ENCODE assay signal across 8 cellular contexts in the genomic region with DNA sequence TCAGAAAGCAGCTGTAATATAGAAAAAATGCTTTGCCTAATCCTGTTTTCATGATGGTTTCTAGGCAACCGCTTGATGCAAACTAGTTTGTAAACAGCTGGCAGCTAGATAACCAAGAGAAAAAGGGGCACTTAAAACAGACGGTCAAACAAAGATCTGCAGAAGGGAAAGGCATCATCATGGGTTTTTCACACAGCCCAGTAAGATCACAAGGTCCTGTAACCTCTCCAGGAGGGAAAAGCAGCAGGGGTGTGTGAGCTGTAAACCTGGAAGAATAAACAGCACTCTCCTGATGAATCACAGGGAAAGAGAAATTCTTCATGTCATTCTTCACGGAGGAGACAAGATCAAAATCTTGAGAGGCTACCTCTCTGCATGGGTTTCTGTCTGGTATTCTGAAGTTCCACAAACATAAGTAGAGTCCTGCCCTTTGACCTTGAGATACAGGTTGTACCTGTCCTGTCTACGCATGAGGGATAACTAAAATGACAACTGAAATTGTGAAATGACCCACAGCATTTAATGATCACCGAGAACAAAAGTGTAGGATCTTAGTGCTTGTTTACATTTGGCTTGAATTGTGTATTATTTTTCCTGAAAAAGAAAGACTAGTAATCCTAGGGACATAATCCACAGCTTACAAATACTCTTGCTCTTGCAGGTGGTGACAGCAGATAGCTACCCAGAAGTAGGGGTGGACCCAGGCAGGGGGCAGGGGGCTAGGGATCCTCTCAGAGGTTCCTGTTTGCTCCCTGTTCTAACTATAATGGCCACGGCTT. TPM values are rescaled to one million over a fixed set of nuclear protein-coding genes. Genes with fewer than 3 reads are reported as not detected.
DNase-seq lines count a peak whose midpoint lies in the region; ATAC-seq and TF ChIP-seq lines count a peak whose summit lies in the region.

No MANE protein-coding gene starts in this region.

- no peak overlapping the region; the same call in 1 of the 2 replicates for H3K27ac ChIP-seq in Panc1 (ENCODE audit: low read length)

- in situ Hi-C loops in Panc1 (cut with HindIII; ENCODE audit: low pct_unique_long_range_greater_than_20kb, low sequenced_read_pairs), result no loop called here

- POLR2A ChIA-PET in Panc1 (lab: Charles Lee), result no interaction called here

- ATAC-seq in Panc1, result peak; percentile 87
- no peak for ATAC-seq in HG03175 (IDR thresholded peaks at IDR 0.05; ENCODE audit: unreplicated experiment)
- no peak for ATAC-seq in HG03097 (IDR thresholded peaks at IDR 0.05; ENCODE audit: low FRiP score, unreplicated experiment)

- DNase-seq in NCI-H1436 (lab: John Stamatoyannopoulos, UW) (peak; percentile 54), NCI-H1436 treated with DMSO at 0.1 percent for 48 hours (lab: John Stamatoyannopoulos, UW) (no peak), Panc1 (ENCODE audit: low read depth, low spot score) (peak; percentile 78), fibroblast of mammary gland (ENCODE audit: low read depth) (peak; percentile 87), smooth muscle cell of the brain vasculature (ENCODE audit: low read depth, low spot score) (peak; percentile 89)
- DNase-seq in activated CD4-positive, alpha-beta T cell treated with anti-CD3 and anti-CD28 coated beads, Interleukin-2, amount 50 U/mL, for 4 hours, result no peak

- intact Hi-C loops in Panc1 (cut with micrococcal nuclease; ENCODE audit: unreplicated experiment), result no loop called here

- H3K4me3 ChIP-seq in Panc1 (ENCODE audit: low read depth in 2 of 2, low read length in 2 of 2) (no peak overlapping the region), fibroblast of mammary gland (ENCODE audit: control insufficient read depth, low read depth, low read length) (no peak overlapping the region)

- no TSS peak for BruUV-seq in Panc1 (replicated peaks; lab: Mats Ljungman, UMichigan)

- H3K27me3 ChIP-seq in Panc1 (ENCODE audit: control insufficient read depth, insufficient read depth, low read length), result no peaks in the 10 kb centered on the region

- peaks cover 19% of the 10 kb centered on the region for H3K4me1 ChIP-seq in Panc1 (ENCODE audit: control insufficient read depth, insufficient read depth, low read length)

- H3K36me3 ChIP-seq in Panc1 (ENCODE audit: control insufficient read depth, insufficient read depth, low read length), result no peaks in the 10 kb centered on the region

- TF ChIP-seq CTCF in Panc1 (IDR thresholded peaks at IDR 0.05) (no peak), fibroblast of mammary gland (conservative IDR thresholded peaks at IDR 0.05; ENCODE audit: control insufficient read depth, insufficient read depth, low read depth, low read length) (no peak)

- H3K9me3 ChIP-seq in Panc1 (ENCODE audit: control insufficient read depth, insufficient read depth, low read depth, low read length), result no peaks in the 10 kb centered on the region

- CTCF ChIA-PET in Panc1 (lab: Charles Lee), result interaction anchor here (1.4 kb wide), 1 partner anchor 48 kb away, joined by 3 read pairs; a partner anchor contains a TSS

RNA-seq across cellular contexts. Expression of a gene that starts 48.0 kb away (rescaled TPM):
- total RNA-seq in Panc1 (2021; ENCODE audit: unreplicated experiment), result 22.7 TPM
- polyA plus RNA-seq in Panc1 (2012; ENCODE audit: insufficient read length), result 7.2 TPM

Comparison
In these comparisons a context has a peak if more than half of its experiments do, and no peak if none do; other contexts are left out.
1. DNase-seq: peak in NCI-H1436 (single experiment), Panc1 (single experiment), fibroblast of mammary gland (single experiment) and smooth muscle cell of the brain vasculature (single experiment); none in NCI-H1436 treated with DMSO at 0.1 percent for 48 hours (single experiment) and activated CD4-positive, alpha-beta T cell treated with anti-CD3 and anti-CD28 coated beads, Interleukin-2, amount 50 U/mL, for 4 hours (0 of 2).